Comparison of ENCODE assay signal across 14 cellular contexts in the genomic region with DNA sequence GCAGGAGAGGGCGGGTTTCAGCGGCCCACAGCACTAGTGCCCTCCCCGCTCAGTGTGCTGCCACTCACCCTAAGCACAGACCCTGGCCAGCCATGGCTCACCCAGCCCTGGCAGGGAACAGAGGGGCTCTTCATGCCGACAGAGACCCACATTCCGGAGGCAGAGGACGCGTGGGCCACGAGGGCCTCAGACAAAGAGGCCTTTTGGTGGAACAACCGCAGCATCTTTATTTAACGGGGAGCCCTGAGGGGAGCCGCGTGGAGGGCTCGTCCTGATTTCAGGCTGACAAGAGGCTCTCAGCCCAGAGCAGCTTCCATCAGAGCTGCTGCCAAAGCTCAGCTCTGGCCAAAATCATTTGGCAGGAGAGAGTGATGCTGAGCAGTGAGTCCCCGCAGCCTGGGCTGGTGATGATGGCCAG.
DNase-seq lines count a peak whose midpoint lies in the region; ATAC-seq, FAIRE-seq and TF ChIP-seq lines count a peak whose summit lies in the region.
"Had no signal": no experiment of that assay in that cellular context is flagged by ENCODE, and none has a peak within 500 bp of the region (broad histone marks: within the 10 kb centered on the region; RNA-seq: fewer than 3 reads in every experiment).

No MANE protein-coding gene starts in this region.

- no peaks in the 10 kb centered on the region for H3K9me3 ChIP-seq in H1 (ENCODE audit: insufficient read depth in 2 of 2, low read depth in 1 of 2, low read length in 1 of 2)
- H3K9me3 ChIP-seq in sigmoid colon = no peaks in the 10 kb centered on the region
- H3K9me3 ChIP-seq in ascending aorta = no peaks in the 10 kb centered on the region
- H3K9me3 ChIP-seq: BLaER1 treated with 17β-estradiol and CSF1 and Interleukin-3, amounts not matched to agents 10 nM and 100 nM had no signal

- TF ChIP-seq RAD21 in H1 (IDR thresholded peaks at IDR 0.05 in 1 of 2, conservative IDR thresholded peaks at IDR 0.05 in 1 of 2; ENCODE audit: low read depth in 2 of 2, low read length in 2 of 2) = no peak

- H3K27ac ChIP-seq in H1 (ENCODE audit: low read depth, low read length) (no peak overlapping the region), sigmoid colon (peak overlapping the region in 3 of 4 donors; percentile 24 to 39 (median 39)), ascending aorta (no peak overlapping the region)
- H3K27ac ChIP-seq: BLaER1 treated with 17β-estradiol and CSF1 and Interleukin-3, amounts not matched to agents 10 nM and 100 nM; epithelial cell of prostate had no signal

- no peak overlapping the region for H2BK120ac ChIP-seq in H1 (replicated peaks; ENCODE audit: low read depth, low read length)

- ATAC-seq in left lobe of liver (peak; percentile 34), GM21447 (IDR thresholded peaks at IDR 0.05; ENCODE audit: unreplicated experiment) (no peak), GM19463 (IDR thresholded peaks at IDR 0.05; ENCODE audit: unreplicated experiment) (no peak)

- H3K14ac ChIP-seq in H1 (ENCODE audit: insufficient read length) = no peak overlapping the region

- H2BK20ac ChIP-seq in H1 (ENCODE audit: low read length) = no peak overlapping the region

- H3K79me1 ChIP-seq in H1 (ENCODE audit: low read depth, low read length) = no peaks in the 10 kb centered on the region

- H3K36me3 ChIP-seq in H1 (ENCODE audit: control insufficient read depth in 2 of 4, insufficient read depth in 4 of 4, low read length in 3 of 4) (no peaks in the 10 kb centered on the region), sigmoid colon (peaks cover 0 to 14% (median 0%) of the 10 kb centered on the region in 4 donors), ascending aorta (peaks cover 5 to 11% of the 10 kb centered on the region in 2 donors)

- TF ChIP-seq POLR2A in H1 (IDR thresholded peaks at IDR 0.05; ENCODE audit: control extremely low read depth in 1 of 2, low read depth in 2 of 2, low read length in 2 of 2) = no peak
- no peak for TF ChIP-seq POLR2A in sigmoid colon (IDR thresholded peaks at IDR 0.05)

- in situ Hi-C loops in SK-MEL-5 (cut with HindIII; ENCODE audit: low pct_unique_long_range_greater_than_20kb, low sequenced_read_pairs) = no loop called here

- H3K4me1 ChIP-seq in H1 (replicated peaks in 1 of 4; ENCODE audit: control insufficient read depth in 3 of 4, insufficient read depth in 4 of 4, low read length in 3 of 4) = peaks cover 0 to 14% (median 7%) of the 10 kb centered on the region in 4 experiments; a peak in 6 of 7 replicates
- H3K4me1 ChIP-seq in sigmoid colon = peaks cover 0 to 14% (median 12%) of the 10 kb centered on the region in 4 donors
- peaks cover 0 to 2% of the 10 kb centered on the region in 2 donors for H3K4me1 ChIP-seq in ascending aorta

- no peaks in the 10 kb centered on the region for H3K27me3 ChIP-seq in H1 (replicated peaks in 1 of 4; ENCODE audit: control insufficient read depth in 3 of 4, extremely low read depth in 1 of 4, insufficient read depth in 3 of 4, low read length in 3 of 4)
- no peaks in the 10 kb centered on the region for H3K27me3 ChIP-seq in sigmoid colon
- H3K27me3 ChIP-seq in ascending aorta = no peaks in the 10 kb centered on the region
- H3K27me3 ChIP-seq: BLaER1 treated with 17β-estradiol and CSF1 and Interleukin-3, amounts not matched to agents 10 nM and 100 nM had no signal

- H2AFZ ChIP-seq in H1 (ENCODE audit: low read length) = no peak overlapping the region

- H3K4me2 ChIP-seq in H1 (ENCODE audit: insufficient read depth in 1 of 2, low read depth in 2 of 2, low read length in 2 of 2) = no peak overlapping the region
- H3K4me2 ChIP-seq: BLaER1 treated with 17β-estradiol and CSF1 and Interleukin-3, amounts not matched to agents 10 nM and 100 nM had no signal

- H2BK15ac ChIP-seq in H1 (ENCODE audit: low read length) = no peak overlapping the region

- H3K4me3 ChIP-seq in H1 (ENCODE audit: extremely low read depth in 1 of 4, insufficient read depth in 2 of 4, low read depth in 3 of 4, low read length in 4 of 4) (no peak overlapping the region), sigmoid colon (no peak overlapping the region), ascending aorta (no peak overlapping the region)
- H3K4me3 ChIP-seq: BLaER1 treated with 17β-estradiol and CSF1 and Interleukin-3, amounts not matched to agents 10 nM and 100 nM had no signal

- POLR2A ChIA-PET in H1 (lab: Charles Lee; ENCODE audit: partially characterized antibody) = interaction anchor here (1.3 kb wide), 1 partner anchor 12 kb away, joined by 3 read pairs; no protein-coding TSS in a partner anchor

- TF ChIP-seq CTCF in H1 (IDR thresholded peaks at IDR 0.05; ENCODE audit: control extremely low read depth in 1 of 3, insufficient read depth in 1 of 3, low read depth in 1 of 3, low read length in 3 of 3) = no peak
- TF ChIP-seq CTCF in sigmoid colon (IDR thresholded peaks at IDR 0.05) = no peak
- no peak for TF ChIP-seq CTCF in ascending aorta (IDR thresholded peaks at IDR 0.05)

- no peak overlapping the region for H3K56ac ChIP-seq in H1 (replicated peaks; ENCODE audit: insufficient read length, low read depth, low read length)

- no peak for FAIRE-seq in H1 (lab: Jason Lieb, UNC)

- no peak overlapping the region for H4K5ac ChIP-seq in H1 (ENCODE audit: insufficient read length, low read depth, low read length)

- 83% methylated on average over 11 of the region's 14 CpGs; no CpG with 5 or more reads in 1 of the 2 experiments for WGBS in H1 (ENCODE audit: extremely low coverage in 1 of 2, insufficient coverage in 1 of 2, insufficient read length in 1 of 2, insufficient replicate concordance in 2 of 2, low coverage in 1 of 2, low lambda C conversion rate in 2 of 2, missing lambda C conversion rate in 1 of 2), 2 experiments
- WGBS in sigmoid colon, 2 donors = 78 to 87% methylated on average over 14 of the region's 14 CpGs

- no peaks in the 10 kb centered on the region for H3K79me2 ChIP-seq in H1 (ENCODE audit: control insufficient read depth in 1 of 2, insufficient read depth in 2 of 2, low read length in 2 of 2)

- H3K18ac ChIP-seq in H1 (ENCODE audit: extremely low read depth, low read length) = no peak overlapping the region

- CTCF ChIA-PET in H1 (lab: Charles Lee; ENCODE audit: partially characterized antibody) = interaction anchor here (0.6 to 23.1 kb wide), 7 partner anchors 9 to 158 kb away, joined by 3 to 304 read pairs (median 5); no protein-coding TSS in a partner anchor

- no peak overlapping the region for H2BK12ac ChIP-seq in H1 (ENCODE audit: low read depth, low read length)

- TF ChIP-seq EP300 in H1 (IDR thresholded peaks at IDR 0.05; ENCODE audit: borderline replicate concordance in 1 of 2, low read depth in 2 of 2, low read length in 2 of 2) (no peak), sigmoid colon (IDR thresholded peaks at IDR 0.05) (no peak)

- no peak overlapping the region for H4K91ac ChIP-seq in H1 (replicated peaks; ENCODE audit: insufficient read length, low read length)

- H4K8ac ChIP-seq in H1 (ENCODE audit: extremely low read depth, insufficient read depth, low read length) = peak overlapping the region; percentile 48; the same call in 1 of the 2 replicates

- H3K23ac ChIP-seq in H1 (ENCODE audit: insufficient read length) = no peak overlapping the region

- H2AK5ac ChIP-seq in H1 (ENCODE audit: low read depth, low read length) = no peak overlapping the region

- no peak overlapping the region for H3K9ac ChIP-seq in H1 (replicated peaks in 1 of 4; ENCODE audit: extremely low read depth in 1 of 4, low read depth in 3 of 4, low read length in 3 of 4)
- H3K9ac ChIP-seq: BLaER1 treated with 17β-estradiol and CSF1 and Interleukin-3, amounts not matched to agents 10 nM and 100 nM had no signal

- intact Hi-C loops in sigmoid colon (cut with DNase I) = no loop called here
- intact Hi-C loops in ascending aorta (cut with DNase I) = no loop called here

- DNase-seq in SK-MEL-5 (ENCODE audit: low read depth, low spot score) (peak; percentile 89), H1 (ENCODE audit: low read depth in 1 of 2, low spot score in 2 of 2) (no peak), left lobe of liver (ENCODE audit: low spot score) (no peak), sigmoid colon (peak; percentile 85), SIG-M5 treated with dmso at 0.1 percent for 504 hours (lab: John Stamatoyannopoulos, UW; ENCODE audit: unreplicated experiment) (no peak), ascending aorta (ENCODE audit: low spot score in 2 of 2) (no peak)
- DNase-seq: activated CD4-positive, alpha-beta T cell treated with anti-CD3 and anti-CD28 coated beads, Interleukin-2, amount 10 ng/mL, durations not matched to agents 24 days and 14 days; MV-4-11; SIG-M5; stimulated activated CD4-positive, alpha-beta T cell treated with anti-CD3 and anti-CD28 coated beads, Interleukin-4, amount 100 ng/mL, for 4 hours had no signal

- H2BK5ac ChIP-seq in H1 (ENCODE audit: low read depth, low read length) = no peak overlapping the region

- no peaks in the 10 kb centered on the region for H4K20me1 ChIP-seq in H1 (replicated peaks in 1 of 2; ENCODE audit: control insufficient read depth in 1 of 2, insufficient read depth in 2 of 2, low read length in 2 of 2)

- no peak overlapping the region for H3K4ac ChIP-seq in H1 (replicated peaks; ENCODE audit: insufficient read length, low read depth, low read length)

- no peaks in the 10 kb centered on the region for H3K23me2 ChIP-seq in H1 (ENCODE audit: low read depth, low read length)

TF ChIP-seq in H1, 55 proteins besides CTCF, POLR2A, EP300 and RAD21 (continues in another document):
- no peak for TF ChIP-seq KDM1A (IDR thresholded peaks at IDR 0.05; ENCODE audit: borderline replicate concordance, low read length)
- TF ChIP-seq BRCA1 (IDR thresholded peaks at IDR 0.05; ENCODE audit: low read depth, low read length) = no peak
- TF ChIP-seq POLR2AphosphoS5 (IDR thresholded peaks at IDR 0.05; ENCODE audit: low read depth, low read length) = no peak
- TF ChIP-seq NRF1 (IDR thresholded peaks at IDR 0.05; ENCODE audit: low read depth, low read length) = no peak
- TF ChIP-seq TBP (IDR thresholded peaks at IDR 0.05; ENCODE audit: low read depth, low read length) = no peak
- TF ChIP-seq, protein P1, sequence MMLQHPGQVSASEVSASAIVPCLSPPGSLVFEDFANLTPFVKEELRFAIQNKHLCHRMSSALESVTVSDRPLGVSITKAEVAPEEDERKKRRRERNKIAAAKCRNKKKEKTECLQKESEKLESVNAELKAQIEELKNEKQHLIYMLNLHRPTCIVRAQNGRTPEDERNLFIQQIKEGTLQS (IDR thresholded peaks at IDR 0.05; ENCODE audit: insufficient read depth, low read depth, low read length) = no peak
- TF ChIP-seq CHD2 (IDR thresholded peaks at IDR 0.05; ENCODE audit: low read length) = no peak
- no peak for TF ChIP-seq BACH1 (IDR thresholded peaks at IDR 0.05; ENCODE audit: low read length)
- TF ChIP-seq EZH2 (IDR thresholded peaks at IDR 0.05; ENCODE audit: low read depth, low read length, severe bottlenecking) = no peak

Comparison
In these comparisons a context has a peak if more than half of its experiments do, and no peak if none do; other contexts are left out.
1. DNase-seq: peak in SK-MEL-5 (single experiment) and sigmoid colon (single experiment); none in H1 (0 of 2), left lobe of liver (single experiment), SIG-M5 treated with dmso at 0.1 percent for 504 hours (single experiment) and ascending aorta (0 of 2).
2. H3K27ac ChIP-seq: peak in sigmoid colon (3 of 4); none in H1 (single experiment) and ascending aorta (0 of 2).